Comparison of ENCODE assay signal across 2 cellular contexts in the genomic region with DNA sequence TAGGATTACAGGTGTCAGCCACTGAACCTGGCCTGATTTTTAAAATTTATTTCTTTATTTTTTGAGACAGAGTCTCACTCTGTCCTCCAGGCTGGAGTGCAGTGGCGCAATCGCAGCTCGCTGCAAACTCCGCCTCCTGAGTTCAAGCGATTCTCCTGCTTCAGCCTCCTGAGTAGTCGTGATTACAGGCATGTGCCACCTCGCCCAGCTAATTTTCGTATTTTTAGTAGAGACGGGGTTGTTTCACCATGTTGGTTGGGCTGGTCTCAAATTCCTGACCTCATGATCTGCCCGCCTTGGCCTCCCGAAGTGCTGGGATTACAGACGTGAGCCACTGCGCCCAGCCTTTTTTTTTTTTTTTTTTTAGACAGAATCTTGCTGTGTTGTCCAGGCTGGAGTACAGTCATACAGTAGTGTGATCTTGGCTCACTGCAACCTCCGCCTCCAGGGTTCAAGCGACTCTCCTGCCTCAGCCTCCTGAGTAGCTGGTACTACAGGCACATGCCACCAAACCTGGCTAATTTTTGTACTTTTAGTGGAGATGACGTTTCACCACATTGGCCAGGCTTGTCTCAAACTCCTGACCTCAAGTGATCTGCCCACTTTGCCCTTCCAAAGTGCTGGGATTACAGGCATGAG.
TF ChIP-seq lines count a peak whose summit lies in the region.
"Not testable (repeated sequence)": the region's sequence is repeated elsewhere in the genome, so short reads cannot be mapped to it uniquely, and the experiment has no call there.

No MANE protein-coding gene starts in this region.

TF ChIP-seq in HEK293, 187 proteins besides CTCF, POLR2A, EP300 and RAD21:
- TF ChIP-seq ZNF121 (tag by site-specific recombination; IDR thresholded peaks at IDR 0.05) = peak; percentile 68; the same call in 1 of the 2 replicates

TF ChIP-seq in HepG2, 621 proteins besides CTCF, POLR2A, EP300 and RAD21:
- TF ChIP-seq ZNF546 (CRISPR knock-in tag; conservative IDR thresholded peaks at IDR 0.05) (0 out of 2 replicates have a peak, but pooled peaks have one; percentile 51), PHF21A (CRISPR knock-in tag; IDR thresholded peaks at IDR 0.05) (peak; percentile 54), ZMYM3 (CRISPR knock-in tag; IDR thresholded peaks at IDR 0.05) (peak; percentile 78), ZNF772 (CRISPR knock-in tag; IDR thresholded peaks at IDR 0.05) (0 out of 2 replicates have a peak, but pooled peaks have one; percentile 45), TARDBP (CRISPR knock-in tag; IDR thresholded peaks at IDR 0.05) (0 out of 2 replicates have a peak, but pooled peaks have one; percentile 41), HDAC1 (CRISPR knock-in tag; IDR thresholded peaks at IDR 0.05) (peak; percentile 46; the same call in 1 of the 2 replicates), NFKB2 (CRISPR knock-in tag; IDR thresholded peaks at IDR 0.05; ENCODE audit: borderline replicate concordance) (peak; percentile 26; the same call in 1 of the 2 replicates), GATAD2A (CRISPR knock-in tag; IDR thresholded peaks at IDR 0.05) (peak; percentile 35), NR2F6 (CRISPR knock-in tag; IDR thresholded peaks at IDR 0.05) (0 out of 2 replicates have a peak, but pooled peaks have one; percentile 8), PPARG (CRISPR knock-in tag; conservative IDR thresholded peaks at IDR 0.05) (0 out of 2 replicates have a peak, but pooled peaks have one; percentile 8), ZNF563 (CRISPR knock-in tag; IDR thresholded peaks at IDR 0.05) (0 out of 2 replicates have a peak, but pooled peaks have one; percentile 12), ADNP (CRISPR knock-in tag; IDR thresholded peaks at IDR 0.05) (0 out of 2 replicates have a peak, but pooled peaks have one; percentile 18), ZNF460 (CRISPR knock-in tag; IDR thresholded peaks at IDR 0.05; ENCODE audit: borderline replicate concordance) (0 out of 2 replicates have a peak, but pooled peaks have one; percentile 8), ZBTB20 (CRISPR knock-in tag; IDR thresholded peaks at IDR 0.05; ENCODE audit: borderline replicate concordance, low read depth) (0 out of 2 replicates have a peak, but pooled peaks have one; percentile 35), RXRA (CRISPR knock-in tag; IDR thresholded peaks at IDR 0.05) (0 out of 2 replicates have a peak, but pooled peaks have one; percentile 8), HOXA3 (CRISPR knock-in tag; IDR thresholded peaks at IDR 0.05) (0 out of 2 replicates have a peak, but pooled peaks have one; percentile 9), ZNF292 (CRISPR knock-in tag; IDR thresholded peaks at IDR 0.05; ENCODE audit: borderline replicate concordance, low read depth) (peak; percentile 60; the same call in 1 of the 2 replicates), THAP11 (CRISPR knock-in tag; IDR thresholded peaks at IDR 0.05) (0 out of 2 replicates have a peak, but pooled peaks have one; percentile 35), SMAD3 (CRISPR knock-in tag; IDR thresholded peaks at IDR 0.05) (0 out of 2 replicates have a peak, but pooled peaks have one; percentile 10), ZNF441 (CRISPR knock-in tag; IDR thresholded peaks at IDR 0.05; ENCODE audit: borderline replicate concordance) (0 out of 2 replicates have a peak, but pooled peaks have one; percentile 25), SAP130 (CRISPR knock-in tag; IDR thresholded peaks at IDR 0.05; ENCODE audit: low read depth) (peak; percentile 56), ZNF124 (CRISPR knock-in tag; IDR thresholded peaks at IDR 0.05) (0 out of 2 replicates have a peak, but pooled peaks have one; percentile 57), SP5 (CRISPR knock-in tag; IDR thresholded peaks at IDR 0.05; ENCODE audit: borderline replicate concordance, low read depth) (0 out of 2 replicates have a peak, but pooled peaks have one; percentile 55), THRA (CRISPR knock-in tag; IDR thresholded peaks at IDR 0.05; ENCODE audit: borderline replicate concordance) (peak; percentile 50; the same call in 1 of the 2 replicates), TBX2 (CRISPR knock-in tag; IDR thresholded peaks at IDR 0.05; ENCODE audit: borderline replicate concordance) (0 out of 2 replicates have a peak, but pooled peaks have one; percentile 29), ZNF121 (CRISPR knock-in tag; IDR thresholded peaks at IDR 0.05) (peak; percentile 98), ZNF430 (CRISPR knock-in tag; IDR thresholded peaks at IDR 0.05) (0 out of 2 replicates have a peak, but pooled peaks have one; percentile 39), ZNF747 (CRISPR knock-in tag; IDR thresholded peaks at IDR 0.05; ENCODE audit: borderline replicate concordance) (0 out of 2 replicates have a peak, but pooled peaks have one; percentile 22), FOXA3 (CRISPR knock-in tag; IDR thresholded peaks at IDR 0.05) (peak; percentile 10; the same call in 1 of the 2 replicates), YEATS4 (CRISPR knock-in tag; IDR thresholded peaks at IDR 0.05; ENCODE audit: borderline replicate concordance) (0 out of 2 replicates have a peak, but pooled peaks have one; percentile 38), CEBPG (CRISPR knock-in tag; IDR thresholded peaks at IDR 0.05) (peak; percentile 93), MIER3 (CRISPR knock-in tag; IDR thresholded peaks at IDR 0.05; ENCODE audit: borderline replicate concordance) (0 out of 2 replicates have a peak, but pooled peaks have one; percentile 37), CEBPB (IDR thresholded peaks at IDR 0.05; ENCODE audit: borderline replicate concordance, low read depth, low read length) (peak; percentile 87)
- TF ChIP-seq, protein P1, sequence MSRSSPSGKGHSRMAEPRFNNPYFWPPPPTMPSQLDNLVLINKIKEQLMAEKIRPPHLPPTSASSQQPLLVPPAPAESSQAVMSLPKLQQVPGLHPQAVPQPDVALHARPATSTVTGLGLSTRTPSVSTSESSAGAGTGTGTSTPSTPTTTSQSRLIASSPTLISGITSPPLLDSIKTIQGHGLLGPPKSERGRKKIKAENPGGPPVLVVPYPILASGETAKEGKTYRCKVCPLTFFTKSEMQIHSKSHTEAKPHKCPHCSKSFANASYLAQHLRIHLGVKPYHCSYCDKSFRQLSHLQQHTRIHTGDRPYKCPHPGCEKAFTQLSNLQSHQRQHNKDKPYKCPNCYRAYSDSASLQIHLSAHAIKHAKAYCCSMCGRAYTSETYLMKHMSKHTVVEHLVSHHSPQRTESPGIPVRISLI (CRISPR knock-in tag; IDR thresholded peaks at IDR 0.05; ENCODE audit: borderline replicate concordance) = peak; percentile 66
- not testable (repeated sequence) for TF ChIP-seq NR2F6 (IDR thresholded peaks at IDR 0.05)
- TF ChIP-seq, protein P2, sequence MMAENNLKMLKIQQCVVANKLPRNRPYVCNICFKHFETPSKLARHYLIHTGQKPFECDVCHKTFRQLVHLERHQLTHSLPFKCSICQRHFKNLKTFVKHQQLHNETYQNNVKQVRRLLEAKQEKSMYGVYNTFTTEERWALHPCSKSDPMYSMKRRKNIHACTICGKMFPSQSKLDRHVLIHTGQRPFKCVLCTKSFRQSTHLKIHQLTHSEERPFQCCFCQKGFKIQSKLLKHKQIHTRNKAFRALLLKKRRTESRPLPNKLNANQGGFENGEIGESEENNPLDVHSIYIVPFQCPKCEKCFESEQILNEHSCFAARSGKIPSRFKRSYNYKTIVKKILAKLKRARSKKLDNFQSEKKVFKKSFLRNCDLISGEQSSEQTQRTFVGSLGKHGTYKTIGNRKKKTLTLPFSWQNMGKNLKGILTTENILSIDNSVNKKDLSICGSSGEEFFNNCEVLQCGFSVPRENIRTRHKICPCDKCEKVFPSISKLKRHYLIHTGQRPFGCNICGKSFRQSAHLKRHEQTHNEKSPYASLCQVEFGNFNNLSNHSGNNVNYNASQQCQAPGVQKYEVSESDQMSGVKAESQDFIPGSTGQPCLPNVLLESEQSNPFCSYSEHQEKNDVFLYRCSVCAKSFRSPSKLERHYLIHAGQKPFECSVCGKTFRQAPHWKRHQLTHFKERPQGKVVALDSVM (CRISPR knock-in tag; IDR thresholded peaks at IDR 0.05) = peak; percentile 88
- TF ChIP-seq, protein P3, sequence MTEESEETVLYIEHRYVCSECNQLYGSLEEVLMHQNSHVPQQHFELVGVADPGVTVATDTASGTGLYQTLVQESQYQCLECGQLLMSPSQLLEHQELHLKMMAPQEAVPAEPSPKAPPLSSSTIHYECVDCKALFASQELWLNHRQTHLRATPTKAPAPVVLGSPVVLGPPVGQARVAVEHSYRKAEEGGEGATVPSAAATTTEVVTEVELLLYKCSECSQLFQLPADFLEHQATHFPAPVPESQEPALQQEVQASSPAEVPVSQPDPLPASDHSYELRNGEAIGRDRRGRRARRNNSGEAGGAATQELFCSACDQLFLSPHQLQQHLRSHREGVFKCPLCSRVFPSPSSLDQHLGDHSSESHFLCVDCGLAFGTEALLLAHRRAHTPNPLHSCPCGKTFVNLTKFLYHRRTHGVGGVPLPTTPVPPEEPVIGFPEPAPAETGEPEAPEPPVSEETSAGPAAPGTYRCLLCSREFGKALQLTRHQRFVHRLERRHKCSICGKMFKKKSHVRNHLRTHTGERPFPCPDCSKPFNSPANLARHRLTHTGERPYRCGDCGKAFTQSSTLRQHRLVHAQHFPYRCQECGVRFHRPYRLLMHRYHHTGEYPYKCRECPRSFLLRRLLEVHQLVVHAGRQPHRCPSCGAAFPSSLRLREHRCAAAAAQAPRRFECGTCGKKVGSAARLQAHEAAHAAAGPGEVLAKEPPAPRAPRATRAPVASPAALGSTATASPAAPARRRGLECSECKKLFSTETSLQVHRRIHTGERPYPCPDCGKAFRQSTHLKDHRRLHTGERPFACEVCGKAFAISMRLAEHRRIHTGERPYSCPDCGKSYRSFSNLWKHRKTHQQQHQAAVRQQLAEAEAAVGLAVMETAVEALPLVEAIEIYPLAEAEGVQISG (CRISPR knock-in tag; IDR thresholded peaks at IDR 0.05) = 0 out of 2 replicates have a peak, but pooled peaks have one; percentile 13
- TF ChIP-seq, protein P4, sequence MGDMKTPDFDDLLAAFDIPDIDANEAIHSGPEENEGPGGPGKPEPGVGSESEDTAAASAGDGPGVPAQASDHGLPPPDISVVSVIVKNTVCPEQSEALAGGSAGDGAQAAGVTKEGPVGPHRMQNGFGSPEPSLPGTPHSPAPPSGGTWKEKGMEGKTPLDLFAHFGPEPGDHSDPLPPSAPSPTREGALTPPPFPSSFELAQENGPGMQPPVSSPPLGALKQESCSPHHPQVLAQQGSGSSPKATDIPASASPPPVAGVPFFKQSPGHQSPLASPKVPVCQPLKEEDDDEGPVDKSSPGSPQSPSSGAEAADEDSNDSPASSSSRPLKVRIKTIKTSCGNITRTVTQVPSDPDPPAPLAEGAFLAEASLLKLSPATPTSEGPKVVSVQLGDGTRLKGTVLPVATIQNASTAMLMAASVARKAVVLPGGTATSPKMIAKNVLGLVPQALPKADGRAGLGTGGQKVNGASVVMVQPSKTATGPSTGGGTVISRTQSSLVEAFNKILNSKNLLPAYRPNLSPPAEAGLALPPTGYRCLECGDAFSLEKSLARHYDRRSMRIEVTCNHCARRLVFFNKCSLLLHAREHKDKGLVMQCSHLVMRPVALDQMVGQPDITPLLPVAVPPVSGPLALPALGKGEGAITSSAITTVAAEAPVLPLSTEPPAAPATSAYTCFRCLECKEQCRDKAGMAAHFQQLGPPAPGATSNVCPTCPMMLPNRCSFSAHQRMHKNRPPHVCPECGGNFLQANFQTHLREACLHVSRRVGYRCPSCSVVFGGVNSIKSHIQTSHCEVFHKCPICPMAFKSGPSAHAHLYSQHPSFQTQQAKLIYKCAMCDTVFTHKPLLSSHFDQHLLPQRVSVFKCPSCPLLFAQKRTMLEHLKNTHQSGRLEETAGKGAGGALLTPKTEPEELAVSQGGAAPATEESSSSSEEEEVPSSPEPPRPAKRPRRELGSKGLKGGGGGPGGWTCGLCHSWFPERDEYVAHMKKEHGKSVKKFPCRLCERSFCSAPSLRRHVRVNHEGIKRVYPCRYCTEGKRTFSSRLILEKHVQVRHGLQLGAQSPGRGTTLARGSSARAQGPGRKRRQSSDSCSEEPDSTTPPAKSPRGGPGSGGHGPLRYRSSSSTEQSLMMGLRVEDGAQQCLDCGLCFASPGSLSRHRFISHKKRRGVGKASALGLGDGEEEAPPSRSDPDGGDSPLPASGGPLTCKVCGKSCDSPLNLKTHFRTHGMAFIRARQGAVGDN (CRISPR knock-in tag; IDR thresholded peaks at IDR 0.05) = peak; percentile 30
